12 cellular contexts compared by ENCODE assay signal in the genomic region with DNA sequence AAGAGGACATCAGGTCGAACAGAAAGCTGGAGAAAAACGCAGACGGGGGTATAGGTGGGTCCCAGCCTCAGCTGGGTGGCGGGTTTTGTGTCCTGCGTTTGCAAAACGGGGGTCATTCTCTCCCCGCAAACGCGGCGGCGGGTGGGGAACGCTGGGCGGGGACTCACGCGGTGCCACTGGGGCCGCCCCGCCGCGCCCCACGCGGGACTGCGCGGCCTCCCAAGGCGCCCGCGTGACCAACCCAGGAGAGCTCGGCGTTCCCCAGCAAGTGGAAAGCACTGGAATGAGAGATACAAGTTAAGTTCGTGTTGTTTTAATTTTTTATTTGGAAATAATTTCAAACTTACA. TPM values are rescaled to one million over a fixed set of nuclear protein-coding genes. Genes with fewer than 3 reads are reported as not detected.
DNase-seq lines count a peak whose midpoint lies in the region; ATAC-seq and TF ChIP-seq lines count a peak whose summit lies in the region.
"Had no signal": no experiment of that assay in that cellular context is flagged by ENCODE, and none has a peak within 500 bp of the region (broad histone marks: within the 10 kb centered on the region; RNA-seq: fewer than 3 reads in every experiment).

No MANE protein-coding gene starts in this region.

- H3K4me3 ChIP-seq in esophagus muscularis mucosa (peak overlapping the region; percentile 62 to 87 (median 66)), neural cell (ENCODE audit: low read length) (peak overlapping the region; percentile 56), upper lobe of left lung (peak overlapping the region in 3 of 4 donors; percentile 45 to 55 (median 50))

- no peak for TF ChIP-seq EP300 in esophagus muscularis mucosa (IDR thresholded peaks at IDR 0.05)
- no peak for TF ChIP-seq EP300 in neural cell (conservative IDR thresholded peaks at IDR 0.05; ENCODE audit: poor library complexity, severe bottlenecking)
- no peak for TF ChIP-seq EP300 in upper lobe of left lung (IDR thresholded peaks at IDR 0.05)

- peak overlapping the region; percentile 58 to 79 (median 66) for H3K27ac ChIP-seq in esophagus muscularis mucosa (replicated peaks in 1 of 4)
- no peak overlapping the region for H3K27ac ChIP-seq in neural cell (ENCODE audit: low read length)
- H3K27ac ChIP-seq in upper lobe of left lung = no peak overlapping the region

- no peak overlapping the region for H3K4me2 ChIP-seq in neural cell (ENCODE audit: low read length)

- H3K36me3 ChIP-seq in esophagus muscularis mucosa (no peaks in the 10 kb centered on the region), neural cell (ENCODE audit: insufficient read depth, low read length) (no peaks in the 10 kb centered on the region), upper lobe of left lung (no peaks in the 10 kb centered on the region)

- H3K9me3 ChIP-seq in esophagus muscularis mucosa (no peaks in the 10 kb centered on the region), neural cell (ENCODE audit: low read length) (peaks cover 10% of the 10 kb centered on the region), upper lobe of left lung (no peaks in the 10 kb centered on the region)

- H3K9me2 ChIP-seq in neural cell (ENCODE audit: insufficient read depth, low read length) = no peaks in the 10 kb centered on the region

- peak overlapping the region; percentile 66 for H3K4me3 Mint-ChIP-seq in activated naive CD4-positive, alpha-beta T cell treated with anti-CD3 and anti-CD28 coated beads for 36 hours

- no peaks in the 10 kb centered on the region for H3K79me2 ChIP-seq in neural cell (replicated peaks; ENCODE audit: insufficient read depth, low read length)

- no peak overlapping the region for H3K9ac ChIP-seq in neural cell (ENCODE audit: low read length)

- H3K27ac Mint-ChIP-seq in activated naive CD4-positive, alpha-beta T cell treated with anti-CD3 and anti-CD28 coated beads for 36 hours = no peak overlapping the region

- no peak for TF ChIP-seq RAD21 in neural cell (conservative IDR thresholded peaks at IDR 0.05)

- no peaks in the 10 kb centered on the region for H3K9me3 Mint-ChIP-seq in activated naive CD4-positive, alpha-beta T cell treated with anti-CD3 and anti-CD28 coated beads for 36 hours

- no peaks in the 10 kb centered on the region for H4K20me1 ChIP-seq in neural cell (ENCODE audit: insufficient read depth)

- intact Hi-C loops in activated naive CD4-positive, alpha-beta T cell treated with anti-CD3 and anti-CD28 coated beads for 36 hours (cut with micrococcal nuclease) = loop anchor here (2.0 kb wide), 1 partner anchor 51 kb away; no protein-coding TSS in a partner anchor
- intact Hi-C loops in esophagus muscularis mucosa (cut with DNase I) = loop anchor here (10.0 kb wide), 1 partner anchor 111 kb away; no protein-coding TSS in a partner anchor

- H3F3A ChIP-seq in neural cell (ENCODE audit: insufficient read depth, low read length, poor library complexity, severe bottlenecking) = peaks cover 3% of the 10 kb centered on the region

- no peaks in the 10 kb centered on the region for H3K36me3 Mint-ChIP-seq in activated naive CD4-positive, alpha-beta T cell treated with anti-CD3 and anti-CD28 coated beads for 36 hours (ENCODE audit: low read depth)

- H3K4me1 ChIP-seq in esophagus muscularis mucosa = peaks cover 22 to 45% (median 28%) of the 10 kb centered on the region in 4 donors
- peaks cover 8 to 19% (median 16%) of the 10 kb centered on the region in 4 donors for H3K4me1 ChIP-seq in upper lobe of left lung

- TF ChIP-seq CTCF in esophagus muscularis mucosa (IDR thresholded peaks at IDR 0.05) (no peak), neural cell (IDR thresholded peaks at IDR 0.05; ENCODE audit: poor library complexity, severe bottlenecking) (no peak), upper lobe of left lung (IDR thresholded peaks at IDR 0.05) (no peak)

- no peak for ATAC-seq in upper lobe of left lung (ENCODE audit: low FRiP score in 2 of 2)

- H2AFZ ChIP-seq in neural cell (ENCODE audit: low read depth, low read length) = no peak overlapping the region

- H3K27me3 Mint-ChIP-seq in activated naive CD4-positive, alpha-beta T cell treated with anti-CD3 and anti-CD28 coated beads for 36 hours (ENCODE audit: low read depth) = peaks cover 38% of the 10 kb centered on the region

- 5% methylated on average over 14 of the region's 29 CpGs for WGBS in esophagus muscularis mucosa
- WGBS in upper lobe of left lung, 2 donors = 20 to 22% methylated on average over 28 to 29 of the region's 29 CpGs

- peaks cover 4% of the 10 kb centered on the region for H3K4me1 Mint-ChIP-seq in activated naive CD4-positive, alpha-beta T cell treated with anti-CD3 and anti-CD28 coated beads for 36 hours (ENCODE audit: low read depth)

- TF ChIP-seq POLR2A in esophagus muscularis mucosa (IDR thresholded peaks at IDR 0.05; ENCODE audit: low read depth) (no peak), upper lobe of left lung (IDR thresholded peaks at IDR 0.05) (no peak)

- DNase-seq in activated naive CD4-positive, alpha-beta T cell treated with anti-CD3 and anti-CD28 coated beads for 36 hours = no peak
- no peak for DNase-seq in activated naive CD4-positive, alpha-beta T cell treated with Interleukin-2 at 50 U/mL for 16 hours
- DNase-seq in esophagus muscularis mucosa (ENCODE audit: extremely low spot score) = no peak
- peak in 1 of 2 donors; percentile 79 for DNase-seq in upper lobe of left lung
- no peak for DNase-seq in LoVo (ENCODE audit: low spot score)
- no peak for DNase-seq in activated gamma-delta T cell (lab: John Stamatoyannopoulos, UW)
- no peak for DNase-seq in stimulated activated CD4-positive, alpha-beta T cell treated with anti-CD3 and anti-CD28 coated beads, Interleukin-4, amount 100 ng/mL, for 1 hour
- DNase-seq: activated CD4-positive, CD25-positive, alpha-beta regulatory T cell; NCI-H2029 had no signal

- H3K27me3 ChIP-seq in esophagus muscularis mucosa (peaks cover 0 to 58% (median 10%) of the 10 kb centered on the region in 4 donors), neural cell (ENCODE audit: insufficient read depth, low read depth, low read length) (peaks cover 44% of the 10 kb centered on the region), upper lobe of left lung (peaks cover 0 to 25% (median 11%) of the 10 kb centered on the region in 4 donors)

- CTCF ChIA-PET in activated naive CD4-positive, alpha-beta T cell treated with anti-CD3 and anti-CD28 coated beads for 36 hours (lab: Charles Lee) = no interaction called here

TF ChIP-seq in neural cell, 6 proteins besides CTCF, POLR2A, EP300 and RAD21:
- TF ChIP-seq SMC3 (conservative IDR thresholded peaks at IDR 0.05; ENCODE audit: poor library complexity) = no peak
- TF ChIP-seq, protein P1, sequence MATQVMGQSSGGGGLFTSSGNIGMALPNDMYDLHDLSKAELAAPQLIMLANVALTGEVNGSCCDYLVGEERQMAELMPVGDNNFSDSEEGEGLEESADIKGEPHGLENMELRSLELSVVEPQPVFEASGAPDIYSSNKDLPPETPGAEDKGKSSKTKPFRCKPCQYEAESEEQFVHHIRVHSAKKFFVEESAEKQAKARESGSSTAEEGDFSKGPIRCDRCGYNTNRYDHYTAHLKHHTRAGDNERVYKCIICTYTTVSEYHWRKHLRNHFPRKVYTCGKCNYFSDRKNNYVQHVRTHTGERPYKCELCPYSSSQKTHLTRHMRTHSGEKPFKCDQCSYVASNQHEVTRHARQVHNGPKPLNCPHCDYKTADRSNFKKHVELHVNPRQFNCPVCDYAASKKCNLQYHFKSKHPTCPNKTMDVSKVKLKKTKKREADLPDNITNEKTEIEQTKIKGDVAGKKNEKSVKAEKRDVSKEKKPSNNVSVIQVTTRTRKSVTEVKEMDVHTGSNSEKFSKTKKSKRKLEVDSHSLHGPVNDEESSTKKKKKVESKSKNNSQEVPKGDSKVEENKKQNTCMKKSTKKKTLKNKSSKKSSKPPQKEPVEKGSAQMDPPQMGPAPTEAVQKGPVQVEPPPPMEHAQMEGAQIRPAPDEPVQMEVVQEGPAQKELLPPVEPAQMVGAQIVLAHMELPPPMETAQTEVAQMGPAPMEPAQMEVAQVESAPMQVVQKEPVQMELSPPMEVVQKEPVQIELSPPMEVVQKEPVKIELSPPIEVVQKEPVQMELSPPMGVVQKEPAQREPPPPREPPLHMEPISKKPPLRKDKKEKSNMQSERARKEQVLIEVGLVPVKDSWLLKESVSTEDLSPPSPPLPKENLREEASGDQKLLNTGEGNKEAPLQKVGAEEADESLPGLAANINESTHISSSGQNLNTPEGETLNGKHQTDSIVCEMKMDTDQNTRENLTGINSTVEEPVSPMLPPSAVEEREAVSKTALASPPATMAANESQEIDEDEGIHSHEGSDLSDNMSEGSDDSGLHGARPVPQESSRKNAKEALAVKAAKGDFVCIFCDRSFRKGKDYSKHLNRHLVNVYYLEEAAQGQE (IDR thresholded peaks at IDR 0.05; ENCODE audit: borderline replicate concordance) = no peak
- no peak for TF ChIP-seq TAF1 (IDR thresholded peaks at IDR 0.05; ENCODE audit: low read depth)
- no peak for TF ChIP-seq MXI1 (conservative IDR thresholded peaks at IDR 0.05; ENCODE audit: poor library complexity, severe bottlenecking)
- TF ChIP-seq EZH2 (IDR thresholded peaks at IDR 0.05; ENCODE audit: borderline replicate concordance, insufficient read depth, low read length, poor library complexity, severe bottlenecking) = no peak
- no peak for TF ChIP-seq POLR2AphosphoS5 (IDR thresholded peaks at IDR 0.05)
TF ChIP-seq in neural cell: peak in this region for 0.

RNA-seq across cellular contexts. Expression of a gene that starts 0.9 kb away (rescaled TPM):
- 1 to 10 TPM in 1 of 2 experiments, under 1 TPM in 1; 0.83 to 1.7 TPM for total RNA-seq in activated naive CD4-positive, alpha-beta T cell treated with anti-CD3 and anti-CD28 coated beads for 36 hours
- 10 to 100 TPM in 2 of 4 donors, 1 to 10 TPM in 2; 9.3 to 16.6 (median 12.1) TPM for total RNA-seq in esophagus muscularis mucosa
- 0.51 and 1.0 TPM in 2 replicates for polyA plus RNA-seq in neural cell
- 0.46 and 0.49 TPM in 2 replicates for polyA minus RNA-seq in neural cell
- under 1 TPM in 3 of 6 donors, not detected in 3; 0.30 to 0.74 (median 0.40) TPM for total RNA-seq in upper lobe of left lung
- total RNA-seq: fibroblast of lung, HT1080 had no signal
- polyA plus RNA-seq: fibroblast of lung had no signal

Comparison
In these comparisons a context has a peak if more than half of its experiments do, and no peak if none do; other contexts are left out.
1. H3K27ac ChIP-seq: peak in esophagus muscularis mucosa (4 of 4); none in neural cell (single experiment) and upper lobe of left lung (0 of 4).
2. Peak in every context shown above with its lines, with median percentiles within 50 percentile points of each other: H3K4me3 ChIP-seq.